ENCODE assay signal across 8 cellular contexts in the genomic region with DNA sequence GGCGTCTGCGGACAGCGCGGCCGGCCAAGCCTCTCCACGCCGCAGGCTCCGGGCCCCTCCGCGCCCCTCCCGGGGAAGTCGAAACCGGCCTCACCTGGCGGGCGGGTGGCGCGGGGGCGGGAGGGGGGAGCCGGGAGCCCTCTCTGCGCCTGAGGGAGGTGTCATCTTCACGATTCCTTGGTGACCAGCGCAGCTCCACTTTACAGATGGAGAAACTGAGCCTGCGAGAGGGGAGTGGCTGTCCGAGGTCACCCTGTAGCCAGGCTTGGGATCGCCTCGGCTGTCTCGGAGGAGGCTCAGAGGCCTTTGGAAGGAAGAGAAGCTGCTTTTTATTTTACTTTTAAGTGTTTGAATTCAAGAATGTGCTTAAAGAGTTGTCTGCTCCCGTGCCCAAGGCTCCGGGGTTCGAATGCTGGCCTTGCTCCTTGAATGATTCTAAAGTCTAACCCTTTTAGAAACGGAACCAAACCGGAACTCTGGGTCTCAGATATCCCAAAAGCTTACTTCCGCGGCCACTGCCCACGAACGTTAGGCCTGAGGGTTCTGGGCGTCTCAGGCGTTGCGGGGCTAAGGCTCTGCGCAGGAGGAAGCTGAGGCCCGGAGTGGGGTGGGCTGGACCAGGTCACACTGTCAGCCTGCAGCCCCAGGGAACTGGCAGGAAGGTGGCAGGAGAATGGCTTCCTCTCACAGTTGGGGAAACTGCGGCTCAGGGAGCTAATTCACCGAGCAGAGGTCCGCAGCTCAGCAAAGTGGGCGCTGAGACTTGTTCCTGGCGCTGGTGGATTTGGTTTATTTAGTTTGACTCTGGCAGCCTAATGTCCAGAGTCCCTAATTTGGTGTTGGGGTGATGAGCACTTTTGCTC. TPM values are rescaled to one million over a fixed set of nuclear protein-coding genes. Genes with fewer than 3 reads are reported as not detected.
DNase-seq lines count a peak whose midpoint lies in the region; ATAC-seq and TF ChIP-seq lines count a peak whose summit lies in the region.

No MANE protein-coding gene starts in this region.

- H3K9me3 ChIP-seq in OCI-LY3 (ENCODE audit: insufficient read depth, low read length): no peaks in the 10 kb centered on the region

- H3K9me3 Mint-ChIP-seq in natural killer cell (no peaks in the 10 kb centered on the region), osteocyte (ENCODE audit: unreplicated experiment) (no peaks in the 10 kb centered on the region)

- H3K27me3 ChIP-seq in OCI-LY3 (ENCODE audit: low read depth, low read length): no peaks in the 10 kb centered on the region

- TF ChIP-seq CTCF in OCI-LY3 (IDR thresholded peaks at IDR 0.05; ENCODE audit: low read depth, low read length) (no peak), choroid plexus epithelial cell (conservative IDR thresholded peaks at IDR 0.05; ENCODE audit: low read depth, low read length) (no peak), natural killer cell (IDR thresholded peaks at IDR 0.05) (no peak), osteocyte (IDR thresholded peaks at IDR 0.05) (no peak)

- peak overlapping the region; percentile 76 for H3K9ac ChIP-seq in OCI-LY3 (ENCODE audit: low read length)

- 0 out of 2 replicates have a peak, but pooled peaks cover 6% of the 10 kb centered on the region for H4K20me1 ChIP-seq in OCI-LY3 (ENCODE audit: insufficient read depth, low read length)

- peak overlapping the region; percentile 100 for H3K4me2 ChIP-seq in OCI-LY3 (ENCODE audit: low read length)

- peak; percentile 7 to 33 (median 30) for ATAC-seq in natural killer cell
- ATAC-seq in SK-N-SH treated with all-trans-retinoic acid at 6 μM for 48 hours: no peak

- H3K27ac ChIP-seq in OCI-LY3 (ENCODE audit: low read length): no peak overlapping the region

- H3K36me3 ChIP-seq in OCI-LY3 (replicated peaks; ENCODE audit: low read depth, low read length): no peaks in the 10 kb centered on the region

- peak; percentile 37 for DNase-seq in stimulated activated CD4-positive, alpha-beta T cell treated with anti-CD3 and anti-CD28 coated beads, Interleukin-12 subunit alpha, Interleukin-12 subunit beta, amount 100 ng/mL, for 4 hours
- DNase-seq in stimulated activated CD4-positive, alpha-beta T cell treated with anti-CD3 and anti-CD28 coated beads, Interleukin-2, amount 100 ng/mL, for 48 hours: no peak
- no peak for DNase-seq in choroid plexus epithelial cell (ENCODE audit: low read depth)
- DNase-seq in natural killer cell: no peak
- no peak for DNase-seq in osteocyte (ENCODE audit: extremely low spot score, unreplicated experiment)
- DNase-seq in activated CD4-positive, CD25-positive, alpha-beta regulatory T cell (lab: John Stamatoyannopoulos, UW): no peak

- H3K27ac Mint-ChIP-seq in natural killer cell (peak overlapping the region; percentile 27 to 29), osteocyte (ENCODE audit: unreplicated experiment) (no peak overlapping the region)

- H3K36me3 Mint-ChIP-seq in natural killer cell: no peaks in the 10 kb centered on the region
- H3K36me3 Mint-ChIP-seq in osteocyte (ENCODE audit: unreplicated experiment): no peaks in the 10 kb centered on the region

- H3K27me3 Mint-ChIP-seq in natural killer cell (ENCODE audit: low read depth in 2 of 2) (peaks cover 32 to 37% of the 10 kb centered on the region in 2 donors), osteocyte (ENCODE audit: unreplicated experiment) (peaks cover 15% of the 10 kb centered on the region)

- peak overlapping the region; percentile 18; the same call in 1 of the 2 replicates for H2AFZ ChIP-seq in OCI-LY3 (ENCODE audit: low read depth, low read length)

- peaks cover 14% of the 10 kb centered on the region for H3K79me2 ChIP-seq in OCI-LY3 (ENCODE audit: low read length)

- H3K4me3 ChIP-seq in OCI-LY3 (ENCODE audit: low read length) (peak overlapping the region; percentile 89), choroid plexus epithelial cell (ENCODE audit: low read depth, low read length) (peak overlapping the region; percentile 31)

- peak overlapping the region; percentile 86 for H3K4me3 Mint-ChIP-seq in natural killer cell
- no peak overlapping the region for H3K4me3 Mint-ChIP-seq in osteocyte (ENCODE audit: unreplicated experiment)

- intact Hi-C loops in natural killer cell (cut with micrococcal nuclease): no loop called here

- H3K4me1 Mint-ChIP-seq in natural killer cell (peaks cover 34 to 56% of the 10 kb centered on the region in 2 donors), osteocyte (ENCODE audit: unreplicated experiment) (peaks cover 5% of the 10 kb centered on the region)

- peaks cover 43% of the 10 kb centered on the region for H3K4me1 ChIP-seq in OCI-LY3 (ENCODE audit: low read length)

TF ChIP-seq in SK-N-SH treated with all-trans-retinoic acid at 6 μM for 48 hours, 23 proteins besides CTCF, POLR2A, EP300 and RAD21:
- TF ChIP-seq, protein P1, sequence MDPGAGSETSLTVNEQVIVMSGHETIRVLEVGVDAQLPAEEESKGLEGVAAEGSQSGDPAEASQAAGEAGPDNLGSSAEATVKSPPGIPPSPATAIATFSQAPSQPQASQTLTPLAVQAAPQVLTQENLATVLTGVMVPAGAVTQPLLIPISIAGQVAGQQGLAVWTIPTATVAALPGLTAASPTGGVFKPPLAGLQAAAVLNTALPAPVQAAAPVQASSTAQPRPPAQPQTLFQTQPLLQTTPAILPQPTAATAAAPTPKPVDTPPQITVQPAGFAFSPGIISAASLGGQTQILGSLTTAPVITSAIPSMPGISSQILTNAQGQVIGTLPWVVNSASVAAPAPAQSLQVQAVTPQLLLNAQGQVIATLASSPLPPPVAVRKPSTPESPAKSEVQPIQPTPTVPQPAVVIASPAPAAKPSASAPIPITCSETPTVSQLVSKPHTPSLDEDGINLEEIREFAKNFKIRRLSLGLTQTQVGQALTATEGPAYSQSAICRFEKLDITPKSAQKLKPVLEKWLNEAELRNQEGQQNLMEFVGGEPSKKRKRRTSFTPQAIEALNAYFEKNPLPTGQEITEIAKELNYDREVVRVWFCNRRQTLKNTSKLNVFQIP (CRISPR knock-in tag; IDR thresholded peaks at IDR 0.05; ENCODE audit: borderline replicate concordance, low read depth): no peak
- no peak for TF ChIP-seq RARB (CRISPR knock-in tag; IDR thresholded peaks at IDR 0.05)
- TF ChIP-seq, protein P2, sequence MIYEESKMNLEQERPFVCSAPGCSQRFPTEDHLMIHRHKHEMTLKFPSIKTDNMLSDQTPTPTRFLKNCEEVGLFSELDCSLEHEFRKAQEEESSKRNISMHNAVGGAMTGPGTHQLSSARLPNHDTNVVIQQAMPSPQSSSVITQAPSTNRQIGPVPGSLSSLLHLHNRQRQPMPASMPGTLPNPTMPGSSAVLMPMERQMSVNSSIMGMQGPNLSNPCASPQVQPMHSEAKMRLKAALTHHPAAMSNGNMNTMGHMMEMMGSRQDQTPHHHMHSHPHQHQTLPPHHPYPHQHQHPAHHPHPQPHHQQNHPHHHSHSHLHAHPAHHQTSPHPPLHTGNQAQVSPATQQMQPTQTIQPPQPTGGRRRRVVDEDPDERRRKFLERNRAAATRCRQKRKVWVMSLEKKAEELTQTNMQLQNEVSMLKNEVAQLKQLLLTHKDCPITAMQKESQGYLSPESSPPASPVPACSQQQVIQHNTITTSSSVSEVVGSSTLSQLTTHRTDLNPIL (CRISPR knock-in tag; IDR thresholded peaks at IDR 0.05; ENCODE audit: low read depth): no peak
- no peak for TF ChIP-seq ARNTL (CRISPR knock-in tag; IDR thresholded peaks at IDR 0.05; ENCODE audit: borderline replicate concordance, low read depth)
- no peak for TF ChIP-seq ZFP30 (CRISPR knock-in tag; IDR thresholded peaks at IDR 0.05)
- TF ChIP-seq, protein P3, sequence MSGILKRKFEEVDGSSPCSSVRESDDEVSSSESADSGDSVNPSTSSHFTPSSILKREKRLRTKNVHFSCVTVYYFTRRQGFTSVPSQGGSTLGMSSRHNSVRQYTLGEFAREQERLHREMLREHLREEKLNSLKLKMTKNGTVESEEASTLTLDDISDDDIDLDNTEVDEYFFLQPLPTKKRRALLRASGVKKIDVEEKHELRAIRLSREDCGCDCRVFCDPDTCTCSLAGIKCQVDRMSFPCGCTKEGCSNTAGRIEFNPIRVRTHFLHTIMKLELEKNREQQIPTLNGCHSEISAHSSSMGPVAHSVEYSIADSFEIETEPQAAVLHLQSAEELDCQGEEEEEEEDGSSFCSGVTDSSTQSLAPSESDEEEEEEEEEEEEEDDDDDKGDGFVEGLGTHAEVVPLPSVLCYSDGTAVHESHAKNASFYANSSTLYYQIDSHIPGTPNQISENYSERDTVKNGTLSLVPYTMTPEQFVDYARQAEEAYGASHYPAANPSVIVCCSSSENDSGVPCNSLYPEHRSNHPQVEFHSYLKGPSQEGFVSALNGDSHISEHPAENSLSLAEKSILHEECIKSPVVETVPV (CRISPR knock-in tag; IDR thresholded peaks at IDR 0.05): no peak
- TF ChIP-seq ESRRG (CRISPR knock-in tag; IDR thresholded peaks at IDR 0.05): no peak
- no peak for TF ChIP-seq ZNF8 (CRISPR knock-in tag; IDR thresholded peaks at IDR 0.05)
- no peak for TF ChIP-seq GLIS3 (CRISPR knock-in tag; IDR thresholded peaks at IDR 0.05)

RNA-seq across cellular contexts. Expression of a gene that starts 0.8 kb away (rescaled TPM):
- total RNA-seq in natural killer cell (1 to 10 TPM; 1.2 to 2.1 (median 1.8) TPM), osteocyte (not detected in 2 replicates)

RNA-seq across cellular contexts. Expression of a gene that starts 36.7 kb away (rescaled TPM):
- total RNA-seq in natural killer cell: 10 to 100 TPM; 30.7 to 49.1 (median 42.6) TPM
- 35.8 and 42.9 TPM in 2 replicates for total RNA-seq in osteocyte
